Comparison of ENCODE assay signal across 9 cellular contexts in genomic region chr16:27254262-27254811, GRCh38. TPM values are rescaled to one million over a fixed set of nuclear protein-coding genes. Genes with fewer than 3 reads are reported as not detected.
A peak's percentile ranks its signal among the peaks of the same experiment; 100 is the strongest.
DNase-seq lines count a peak whose midpoint lies in the region; ATAC-seq and TF ChIP-seq lines count a peak whose summit lies in the region.
"Had no signal": no experiment of that assay in that cellular context is flagged by ENCODE, and none has a peak within 500 bp of the region (broad histone marks: within the 10 kb centered on the region; RNA-seq: fewer than 3 reads in every experiment).

No MANE protein-coding gene starts in this region.

- H3K36me3 ChIP-seq in WERI-Rb-1 = no peaks in the 10 kb centered on the region

- no peak overlapping the region for H3K4me3 ChIP-seq in WERI-Rb-1 (ENCODE audit: low read depth, low read length)

- peak overlapping the region; percentile 85 for H3K27ac Mint-ChIP-seq in activated CD8-positive, alpha-beta T cell treated with anti-CD3 and anti-CD28 coated beads, Interleukin-2, amount 10 ng/mL, durations not matched to agents 7 days and 5 days

- peak overlapping the region; percentile 23 for H3K4me3 Mint-ChIP-seq in activated CD8-positive, alpha-beta T cell treated with anti-CD3 and anti-CD28 coated beads, Interleukin-2, amount 10 ng/mL, durations not matched to agents 7 days and 5 days

- DNase-seq in activated CD8-positive, alpha-beta T cell treated with anti-CD3 and anti-CD28 coated beads, Interleukin-2, amount 10 ng/mL, durations not matched to agents 7 days and 5 days = peak; percentile 26
- no peak for DNase-seq in omental fat pad (ENCODE audit: low spot score)
- DNase-seq in WERI-Rb-1 = no peak
- DNase-seq in NCI-H446 treated with DMSO at 0.1 percent for 48 hours (lab: John Stamatoyannopoulos, UW) = no peak
- DNase-seq in NCI-H446 (lab: John Stamatoyannopoulos, UW) = no peak
- DNase-seq in left ventricle myocardium superior = no peak
- DNase-seq: NCI-H2029 had no signal

- POLR2A ChIA-PET in activated CD8-positive, alpha-beta T cell treated with anti-CD3 and anti-CD28 coated beads, Interleukin-2, amount 10 ng/mL, durations not matched to agents 7 days and 5 days (lab: Charles Lee) = interaction anchor here (1.0 to 4.1 kb wide), 10 partner anchors 11 to 151 kb away, joined by 3 to 33 read pairs (median 4); no protein-coding TSS in a partner anchor

- H3K27ac ChIP-seq in WERI-Rb-1 = no peak overlapping the region

- TF ChIP-seq CTCF in omental fat pad (IDR thresholded peaks at IDR 0.05) = no peak
- no peak for TF ChIP-seq CTCF in WERI-Rb-1 (IDR thresholded peaks at IDR 0.05; ENCODE audit: low read depth, low read length)

- no peaks in the 10 kb centered on the region for H3K9me3 ChIP-seq in WERI-Rb-1 (ENCODE audit: severe bottlenecking)

- CTCF ChIA-PET in activated CD8-positive, alpha-beta T cell treated with anti-CD3 and anti-CD28 coated beads, Interleukin-2, amount 10 ng/mL, durations not matched to agents 7 days and 5 days (lab: Charles Lee) = interaction anchor here (0.6 to 2.9 kb wide), 9 partner anchors 9 to 114 kb away, joined by 3 to 25 read pairs (median 7); no protein-coding TSS in a partner anchor

- H3K27me3 ChIP-seq in WERI-Rb-1 (ENCODE audit: insufficient read depth, low read depth, severe bottlenecking) = no peaks in the 10 kb centered on the region

- H3K27me3 Mint-ChIP-seq in activated CD8-positive, alpha-beta T cell treated with anti-CD3 and anti-CD28 coated beads, Interleukin-2, amount 10 ng/mL, durations not matched to agents 7 days and 5 days (ENCODE audit: low read depth) = no peaks in the 10 kb centered on the region

- ATAC-seq in GM18520 (IDR thresholded peaks at IDR 0.05; ENCODE audit: unreplicated experiment) (peak; percentile 87), HG02759 (IDR thresholded peaks at IDR 0.05; ENCODE audit: unreplicated experiment) (peak; percentile 88), omental fat pad (ENCODE audit: low FRiP score) (peak; percentile 49), left ventricle myocardium superior (no peak)
- peak; percentile 60 for ATAC-seq in activated CD8-positive, alpha-beta T cell treated with anti-CD3 and anti-CD28 coated beads, Interleukin-2, amount 10 ng/mL, durations not matched to agents 7 days and 5 days

- peaks cover 67% of the 10 kb centered on the region for H3K36me3 Mint-ChIP-seq in activated CD8-positive, alpha-beta T cell treated with anti-CD3 and anti-CD28 coated beads, Interleukin-2, amount 10 ng/mL, durations not matched to agents 7 days and 5 days (ENCODE audit: low read depth)

- intact Hi-C loops in left ventricle myocardium superior (cut with micrococcal nuclease) = no loop called here

- H3K4me1 Mint-ChIP-seq in activated CD8-positive, alpha-beta T cell treated with anti-CD3 and anti-CD28 coated beads, Interleukin-2, amount 10 ng/mL, durations not matched to agents 7 days and 5 days (ENCODE audit: low read depth) = peaks cover 66% of the 10 kb centered on the region

- no peaks in the 10 kb centered on the region for H3K9me3 Mint-ChIP-seq in activated CD8-positive, alpha-beta T cell treated with anti-CD3 and anti-CD28 coated beads, Interleukin-2, amount 10 ng/mL, durations not matched to agents 7 days and 5 days (ENCODE audit: insufficient read depth)

RNA-seq across cellular contexts. Expression of gene NSMCE1, which starts 14.2 kb away (rescaled TPM):
- total RNA-seq in activated CD8-positive, alpha-beta T cell treated with anti-CD3 and anti-CD28 coated beads, Interleukin-2, amount 10 ng/mL, durations not matched to agents 7 days and 5 days = 10 to 100 TPM; 87.3 to 94.9 TPM
- total RNA-seq in omental fat pad = 10 to 100 TPM; 30.3 to 53.0 (median 43.9) TPM
- total RNA-seq in left ventricle myocardium superior = 34.2 TPM

RNA-seq across cellular contexts. Expression of gene KDM8, which starts 51.0 kb away (rescaled TPM):
- 10 to 100 TPM; 14.7 to 15.0 TPM for total RNA-seq in activated CD8-positive, alpha-beta T cell treated with anti-CD3 and anti-CD28 coated beads, Interleukin-2, amount 10 ng/mL, durations not matched to agents 7 days and 5 days
- total RNA-seq in omental fat pad = 1 to 10 TPM; 2.0 to 4.6 (median 2.6) TPM
- 3.7 TPM for total RNA-seq in left ventricle myocardium superior

RNA-seq across cellular contexts. Expression of gene IL4R, which starts 59.4 kb away (rescaled TPM):
- total RNA-seq in activated CD8-positive, alpha-beta T cell treated with anti-CD3 and anti-CD28 coated beads, Interleukin-2, amount 10 ng/mL, durations not matched to agents 7 days and 5 days = 100 to 1,000 TPM; 231 to 237 TPM
- 100 to 1,000 TPM in 1 of 4 donors, 10 to 100 TPM in 3; 36.9 to 162 (median 47.3) TPM for total RNA-seq in omental fat pad
- 9.8 TPM for total RNA-seq in left ventricle myocardium superior
